Comparison of ENCODE assay signal across 21 cellular contexts in the genomic region with DNA sequence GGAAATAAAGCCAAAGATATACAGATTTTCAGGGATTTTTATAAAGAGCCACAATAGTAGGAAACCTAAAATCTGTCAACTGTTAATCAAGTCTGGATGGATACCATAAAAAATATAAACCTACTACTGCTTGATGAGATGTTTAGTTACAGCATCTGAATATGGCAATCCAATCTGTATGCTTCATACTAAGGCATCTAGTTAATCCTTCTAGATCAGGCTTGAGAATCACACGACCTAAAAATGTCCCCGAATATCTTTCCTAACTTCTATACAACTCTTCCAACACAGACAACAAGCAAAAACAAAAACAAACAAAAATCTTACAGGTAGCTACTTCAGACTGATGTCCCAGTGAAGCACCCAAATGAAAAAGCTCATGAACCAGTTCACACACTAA. TPM values are rescaled to one million over a fixed set of nuclear protein-coding genes. Genes with fewer than 3 reads are reported as not detected.
DNase-seq lines count a peak whose midpoint lies in the region; ATAC-seq and TF ChIP-seq lines count a peak whose summit lies in the region.
"Had no signal": no experiment of that assay in that cellular context is flagged by ENCODE, and none has a peak within 500 bp of the region (broad histone marks: within the 10 kb centered on the region; RNA-seq: fewer than 3 reads in every experiment).

No MANE protein-coding gene starts in this region.

- peak overlapping the region; percentile 39; the same call in 1 of the 2 replicates for H3K27ac ChIP-seq in DND-41 (ENCODE audit: low read length)
- H3K27ac ChIP-seq: esophagus squamous epithelium, skin epidermis had no signal

- peak overlapping the region; percentile 9 for H3K27ac Mint-ChIP-seq in activated CD8-positive, alpha-beta T cell treated with anti-CD3 and anti-CD28 coated beads for 36 hours
- H3K27ac Mint-ChIP-seq in activated CD8-positive, alpha-beta T cell treated with anti-CD3 and anti-CD28 coated beads, Interleukin-2, amount 10 ng/mL, durations not matched to agents 7 days and 5 days: no peak overlapping the region
- H3K27ac Mint-ChIP-seq in activated naive CD8-positive, alpha-beta T cell: peak overlapping the region; percentile 18
- H3K27ac Mint-ChIP-seq in nephron progenitor cell: peak overlapping the region; percentile 15
- H3K27ac Mint-ChIP-seq: progenitor cell of endocrine pancreas had no signal

- no peak for TF ChIP-seq CTCF in activated CD8-positive, alpha-beta T cell treated with anti-CD3 and anti-CD28 coated beads for 36 hours (IDR thresholded peaks at IDR 0.05)
- TF ChIP-seq CTCF in DND-41 (IDR thresholded peaks at IDR 0.05; ENCODE audit: borderline replicate concordance, extremely low read depth, low read length, poor library complexity, severe bottlenecking) (no peak), nephron progenitor cell (IDR thresholded peaks at IDR 0.05) (no peak)

- no peaks in the 10 kb centered on the region for H3K9me3 Mint-ChIP-seq in activated CD8-positive, alpha-beta T cell treated with anti-CD3 and anti-CD28 coated beads for 36 hours
- H3K9me3 Mint-ChIP-seq in activated CD8-positive, alpha-beta T cell treated with anti-CD3 and anti-CD28 coated beads, Interleukin-2, amount 10 ng/mL, durations not matched to agents 7 days and 5 days (ENCODE audit: insufficient read depth): no peaks in the 10 kb centered on the region
- no peaks in the 10 kb centered on the region for H3K9me3 Mint-ChIP-seq in activated naive CD8-positive, alpha-beta T cell (ENCODE audit: low read depth)
- H3K9me3 Mint-ChIP-seq in nephron progenitor cell: no peaks in the 10 kb centered on the region

- peaks cover 100% of the 10 kb centered on the region for H3K79me2 ChIP-seq in DND-41 (ENCODE audit: insufficient read depth, low read length)

- no peak overlapping the region for H3K9ac ChIP-seq in DND-41 (ENCODE audit: low read depth, low read length)

- H3K36me3 Mint-ChIP-seq in activated CD8-positive, alpha-beta T cell treated with anti-CD3 and anti-CD28 coated beads for 36 hours (ENCODE audit: low read depth): no peaks in the 10 kb centered on the region
- no peaks in the 10 kb centered on the region for H3K36me3 Mint-ChIP-seq in activated CD8-positive, alpha-beta T cell treated with anti-CD3 and anti-CD28 coated beads, Interleukin-2, amount 10 ng/mL, durations not matched to agents 7 days and 5 days (ENCODE audit: low read depth)
- H3K36me3 Mint-ChIP-seq in activated naive CD8-positive, alpha-beta T cell: peaks cover 2% of the 10 kb centered on the region
- H3K36me3 Mint-ChIP-seq in nephron progenitor cell (ENCODE audit: low read depth): peaks cover 6% of the 10 kb centered on the region

- no peaks in the 10 kb centered on the region for H3K9me3 ChIP-seq in DND-41 (ENCODE audit: insufficient read depth, low read length, severe bottlenecking)
- H3K9me3 ChIP-seq: BE2C, esophagus squamous epithelium had no signal

- POLR2A ChIA-PET in activated CD8-positive, alpha-beta T cell treated with anti-CD3 and anti-CD28 coated beads for 36 hours (lab: Charles Lee): no interaction called here
- POLR2A ChIA-PET in activated CD8-positive, alpha-beta T cell treated with anti-CD3 and anti-CD28 coated beads, Interleukin-2, amount 10 ng/mL, durations not matched to agents 7 days and 5 days (lab: Charles Lee): no interaction called here

- peaks cover 57% of the 10 kb centered on the region for H3K4me1 Mint-ChIP-seq in activated CD8-positive, alpha-beta T cell treated with anti-CD3 and anti-CD28 coated beads for 36 hours (ENCODE audit: low read depth)
- peaks cover 22% of the 10 kb centered on the region for H3K4me1 Mint-ChIP-seq in activated CD8-positive, alpha-beta T cell treated with anti-CD3 and anti-CD28 coated beads, Interleukin-2, amount 10 ng/mL, durations not matched to agents 7 days and 5 days (ENCODE audit: low read depth)
- H3K4me1 Mint-ChIP-seq in activated naive CD8-positive, alpha-beta T cell (ENCODE audit: low read depth): peaks cover 88% of the 10 kb centered on the region
- H3K4me1 Mint-ChIP-seq in nephron progenitor cell: peaks cover 43% of the 10 kb centered on the region

- no peak overlapping the region for H3K4me3 ChIP-seq in DND-41 (ENCODE audit: low read depth in 1 of 2, low read length in 2 of 2)
- H3K4me3 ChIP-seq: esophagus squamous epithelium, skin epidermis had no signal

- peaks cover 18% of the 10 kb centered on the region; the same call in 1 of the 2 replicates for H3K36me3 ChIP-seq in DND-41 (ENCODE audit: insufficient read depth, low read length)
- H3K36me3 ChIP-seq: esophagus squamous epithelium had no signal

- peaks cover 81% of the 10 kb centered on the region for H3K4me1 ChIP-seq in DND-41 (ENCODE audit: insufficient read depth, low read length)

- intact Hi-C loops in activated CD8-positive, alpha-beta T cell treated with anti-CD3 and anti-CD28 coated beads for 36 hours (cut with micrococcal nuclease): no loop called here

- H3K27me3 ChIP-seq in DND-41 (ENCODE audit: insufficient read depth, low read length, poor library complexity): no peaks in the 10 kb centered on the region
- H3K27me3 ChIP-seq: BE2C, esophagus squamous epithelium had no signal

- CTCF ChIA-PET in activated CD8-positive, alpha-beta T cell treated with anti-CD3 and anti-CD28 coated beads for 36 hours (lab: Charles Lee): no interaction called here
- CTCF ChIA-PET in activated CD8-positive, alpha-beta T cell treated with anti-CD3 and anti-CD28 coated beads, Interleukin-2, amount 10 ng/mL, durations not matched to agents 7 days and 5 days (lab: Charles Lee): no interaction called here

- no peak overlapping the region for H3K4me3 Mint-ChIP-seq in activated CD8-positive, alpha-beta T cell treated with anti-CD3 and anti-CD28 coated beads for 36 hours
- H3K4me3 Mint-ChIP-seq in activated CD8-positive, alpha-beta T cell treated with anti-CD3 and anti-CD28 coated beads, Interleukin-2, amount 10 ng/mL, durations not matched to agents 7 days and 5 days: no peak overlapping the region
- peak overlapping the region; percentile 27 for H3K4me3 Mint-ChIP-seq in activated naive CD8-positive, alpha-beta T cell
- no peak overlapping the region for H3K4me3 Mint-ChIP-seq in nephron progenitor cell

- H4K20me1 ChIP-seq in DND-41 (ENCODE audit: insufficient read depth, low read length): peaks cover 90% of the 10 kb centered on the region

- no peak overlapping the region for H2AFZ ChIP-seq in DND-41 (ENCODE audit: low read depth, low read length)

- H3K27me3 Mint-ChIP-seq in activated CD8-positive, alpha-beta T cell treated with anti-CD3 and anti-CD28 coated beads for 36 hours: no peaks in the 10 kb centered on the region
- no peaks in the 10 kb centered on the region for H3K27me3 Mint-ChIP-seq in activated CD8-positive, alpha-beta T cell treated with anti-CD3 and anti-CD28 coated beads, Interleukin-2, amount 10 ng/mL, durations not matched to agents 7 days and 5 days (ENCODE audit: low read depth)
- H3K27me3 Mint-ChIP-seq in activated naive CD8-positive, alpha-beta T cell: no peaks in the 10 kb centered on the region
- H3K27me3 Mint-ChIP-seq in nephron progenitor cell (ENCODE audit: low read depth, poor library complexity): no peaks in the 10 kb centered on the region

- DNase-seq in activated CD8-positive, alpha-beta T cell treated with anti-CD3 and anti-CD28 coated beads for 36 hours: no peak
- DNase-seq in activated CD8-positive, alpha-beta T cell treated with anti-CD3 and anti-CD28 coated beads, Interleukin-2, amount 10 ng/mL, durations not matched to agents 7 days and 5 days: no peak
- no peak for DNase-seq in DND-41
- no peak for DNase-seq in nephron progenitor cell
- no peak for DNase-seq in NCI-H524 (lab: John Stamatoyannopoulos, UW)
- DNase-seq in AG08396 (ENCODE audit: low spot score): no peak
- DNase-seq: BE2C, cerebellar nuclear complex, COR-L47, esophagus squamous epithelium, hippocampal formation, KG1, left cardiac atrium, NCI-H1436 treated with DMSO at 0.1 percent for 48 hours, NCI-H345, NCI-H748 treated with DMSO at 0.1 percent for 48 hours had no signal

- no peak for ATAC-seq in activated CD8-positive, alpha-beta T cell treated with anti-CD3 and anti-CD28 coated beads for 36 hours
- ATAC-seq in activated CD8-positive, alpha-beta T cell treated with anti-CD3 and anti-CD28 coated beads, Interleukin-2, amount 10 ng/mL, durations not matched to agents 7 days and 5 days: no peak
- ATAC-seq in DND-41 (ENCODE audit: insufficient read depth, low read depth) (no peak), GM19463 (IDR thresholded peaks at IDR 0.05; ENCODE audit: unreplicated experiment) (no peak)
- ATAC-seq: activated CD4-positive, CD25-positive, alpha-beta regulatory T cell treated with anti-CD3 and anti-CD28 coated beads, Interleukin-2, amount 50 U/mL, for 24 hours; left cardiac atrium had no signal

- H3K4me2 ChIP-seq in DND-41 (ENCODE audit: insufficient read depth, low read length): peak overlapping the region; percentile 24

RNA-seq across cellular contexts. Expression of a gene that starts 29.8 kb away (rescaled TPM):
- 10 to 100 TPM; 11.7 to 12.9 TPM for total RNA-seq in activated CD8-positive, alpha-beta T cell treated with anti-CD3 and anti-CD28 coated beads for 36 hours
- total RNA-seq in activated CD8-positive, alpha-beta T cell treated with anti-CD3 and anti-CD28 coated beads, Interleukin-2, amount 10 ng/mL, durations not matched to agents 7 days and 5 days: 10 to 100 TPM; 24.3 to 26.7 TPM
